Comparison of ENCODE assay signal across 17 cellular contexts in the genomic region with DNA sequence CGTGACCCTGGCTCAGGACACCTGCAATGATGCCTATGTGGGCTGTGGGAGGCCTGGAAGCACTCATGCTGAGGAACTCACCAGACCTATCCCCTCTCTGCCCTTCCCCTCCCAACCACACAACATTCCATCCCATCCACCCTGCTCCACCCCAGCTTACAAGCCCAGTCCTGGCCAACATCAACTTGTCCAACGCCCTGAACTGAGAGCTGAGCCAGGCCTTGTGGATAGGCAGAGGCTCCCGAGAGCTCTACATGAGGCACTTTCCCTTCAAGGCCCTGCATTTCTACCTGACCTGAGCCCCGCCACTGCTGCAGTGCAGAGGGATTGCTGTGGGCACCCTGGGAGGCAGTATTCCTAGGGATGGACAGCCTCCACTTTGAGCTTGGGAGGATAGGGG.
A peak's percentile ranks its signal among the peaks of the same experiment; 100 is the strongest.
DNase-seq lines count a peak whose midpoint lies in the region; ATAC-seq and TF ChIP-seq lines count a peak whose summit lies in the region.
"Had no signal": no experiment of that assay in that cellular context is flagged by ENCODE, and none has a peak within 500 bp of the region (broad histone marks: within the 10 kb centered on the region; RNA-seq: fewer than 3 reads in every experiment).

No MANE protein-coding gene starts in this region.

- ATAC-seq in left cardiac atrium (peak; percentile 15 to 62), heart right ventricle (no peak), HG03439 (IDR thresholded peaks at IDR 0.05; ENCODE audit: unreplicated experiment) (no peak)
- ATAC-seq: Panc1 had no signal

- WGBS in heart right ventricle, 2 donors, result 73 to 82% methylated on average over 4 of the region's 4 CpGs
- 71% methylated on average over 4 of the region's 4 CpGs for WGBS in esophagus muscularis mucosa
- WGBS in trophoblast cell (ENCODE audit: extremely low coverage, insufficient coverage, insufficient read length), result no CpG with 5 or more reads among the region's 4 CpGs

- no peak overlapping the region for H2BK5ac ChIP-seq in trophoblast cell (ENCODE audit: low read depth, low read length, poor library complexity)

- no peak overlapping the region for H3K18ac ChIP-seq in trophoblast cell (ENCODE audit: low read length)

- peak overlapping the region; percentile 24 for H2AK5ac ChIP-seq in trophoblast cell (ENCODE audit: low read length)

- no peaks in the 10 kb centered on the region for H3K9me3 ChIP-seq in heart right ventricle
- no peaks in the 10 kb centered on the region for H3K9me3 ChIP-seq in esophagus muscularis mucosa
- no peaks in the 10 kb centered on the region for H3K9me3 ChIP-seq in trophoblast cell (ENCODE audit: insufficient read depth, low read depth, low read length)

- TF ChIP-seq POLR2A in esophagus muscularis mucosa (IDR thresholded peaks at IDR 0.05; ENCODE audit: low read depth), result no peak

- no peak for DNase-seq in left cardiac atrium
- DNase-seq in heart right ventricle, result no peak
- peak; percentile 70 for DNase-seq in esophagus muscularis mucosa (ENCODE audit: extremely low spot score)
- no peak for DNase-seq in trophoblast cell
- DNase-seq in superior temporal gyrus (ENCODE audit: extremely low spot score), result no peak
- DNase-seq in RKO (ENCODE audit: low spot score), result no peak
- DNase-seq in NCI-H1930 (lab: John Stamatoyannopoulos, UW), result no peak
- DNase-seq: 8988T, DMS79 treated with DMSO at 0.1 percent for 48 hours, HFFc6, NCI-H2029, NCI-H2171 treated with DMSO at 0.1 percent for 48 hours, NCI-H446, NCI-H69, SHP77 had no signal

- no peak overlapping the region for H3K14ac ChIP-seq in trophoblast cell (ENCODE audit: low read length)

- no peak overlapping the region for H3K4me2 ChIP-seq in trophoblast cell (ENCODE audit: low read length)

- H3K79me1 ChIP-seq in trophoblast cell (ENCODE audit: low read length), result peaks cover 3% of the 10 kb centered on the region

- H2BK12ac ChIP-seq in trophoblast cell (ENCODE audit: low read length), result peak overlapping the region; percentile 10

- no peak overlapping the region for H3K23ac ChIP-seq in trophoblast cell (ENCODE audit: low read length)

- no peak for TF ChIP-seq CTCF in heart right ventricle (IDR thresholded peaks at IDR 0.05)
- TF ChIP-seq CTCF in esophagus muscularis mucosa (IDR thresholded peaks at IDR 0.05), result no peak

- H4K12ac ChIP-seq in trophoblast cell (ENCODE audit: low read depth, low read length), result no peak overlapping the region

- no peak overlapping the region for H3K4ac ChIP-seq in trophoblast cell (ENCODE audit: low read depth, low read length)

- peaks cover 0 to 4% (median 0%) of the 10 kb centered on the region in 7 donors for H3K27me3 ChIP-seq in heart right ventricle
- H3K27me3 ChIP-seq in esophagus muscularis mucosa, result peaks cover 0 to 5% (median 0%) of the 10 kb centered on the region in 4 donors
- H3K27me3 ChIP-seq in trophoblast cell (ENCODE audit: insufficient read depth, low read length), result no peaks in the 10 kb centered on the region

- H3K9ac ChIP-seq in trophoblast cell (ENCODE audit: low read length), result no peak overlapping the region

- H4K91ac ChIP-seq in trophoblast cell (ENCODE audit: low read depth, low read length), result no peak overlapping the region

- H3K4me3 ChIP-seq in heart right ventricle (no peak overlapping the region), esophagus muscularis mucosa (no peak overlapping the region), trophoblast cell (ENCODE audit: low read depth, low read length) (no peak overlapping the region)

- H3K79me2 ChIP-seq in trophoblast cell (ENCODE audit: control insufficient read depth, insufficient read depth, low read length, poor library complexity), result no peaks in the 10 kb centered on the region

- H2BK120ac ChIP-seq in trophoblast cell (ENCODE audit: insufficient read depth, low read length, poor library complexity), result peak overlapping the region; percentile 35

- intact Hi-C loops in left cardiac atrium (cut with DNase I) (no loop called here), heart right ventricle (cut with DNase I) (no loop called here), esophagus muscularis mucosa (cut with DNase I) (no loop called here)

- no peak overlapping the region for H4K8ac ChIP-seq in trophoblast cell (ENCODE audit: low read depth, low read length)

- no peak for TF ChIP-seq EP300 in esophagus muscularis mucosa (IDR thresholded peaks at IDR 0.05)

- H3K36me3 ChIP-seq in heart right ventricle (no peaks in the 10 kb centered on the region), esophagus muscularis mucosa (no peaks in the 10 kb centered on the region), trophoblast cell (ENCODE audit: control insufficient read depth in 1 of 2, insufficient read depth in 2 of 2, low read length in 2 of 2) (no peaks in the 10 kb centered on the region)

- no peak overlapping the region for H3K27ac ChIP-seq in heart right ventricle
- H3K27ac ChIP-seq in esophagus muscularis mucosa (replicated peaks in 1 of 4), result no peak overlapping the region
- no peak overlapping the region for H3K27ac ChIP-seq in trophoblast cell (ENCODE audit: low read depth, low read length)

- H3K4me1 ChIP-seq in heart right ventricle, result no peaks in the 10 kb centered on the region
- H3K4me1 ChIP-seq in esophagus muscularis mucosa, result no peaks in the 10 kb centered on the region
- H3K4me1 ChIP-seq in trophoblast cell (ENCODE audit: control insufficient read depth in 1 of 2, insufficient read depth in 2 of 2, low read length in 2 of 2), result peaks cover 8 to 17% of the 10 kb centered on the region in 2 experiments

- no peak overlapping the region for H2AFZ ChIP-seq in trophoblast cell (ENCODE audit: insufficient read depth, low read length, poor library complexity)

Comparison
In these comparisons a context has a peak if more than half of its experiments do, and no peak if none do; other contexts are left out.
1. ATAC-seq: peak in left cardiac atrium (2 of 2); none in heart right ventricle (0 of 8) and HG03439 (single experiment).